ENCODE assay signal across 8 cellular contexts in the genomic region with DNA sequence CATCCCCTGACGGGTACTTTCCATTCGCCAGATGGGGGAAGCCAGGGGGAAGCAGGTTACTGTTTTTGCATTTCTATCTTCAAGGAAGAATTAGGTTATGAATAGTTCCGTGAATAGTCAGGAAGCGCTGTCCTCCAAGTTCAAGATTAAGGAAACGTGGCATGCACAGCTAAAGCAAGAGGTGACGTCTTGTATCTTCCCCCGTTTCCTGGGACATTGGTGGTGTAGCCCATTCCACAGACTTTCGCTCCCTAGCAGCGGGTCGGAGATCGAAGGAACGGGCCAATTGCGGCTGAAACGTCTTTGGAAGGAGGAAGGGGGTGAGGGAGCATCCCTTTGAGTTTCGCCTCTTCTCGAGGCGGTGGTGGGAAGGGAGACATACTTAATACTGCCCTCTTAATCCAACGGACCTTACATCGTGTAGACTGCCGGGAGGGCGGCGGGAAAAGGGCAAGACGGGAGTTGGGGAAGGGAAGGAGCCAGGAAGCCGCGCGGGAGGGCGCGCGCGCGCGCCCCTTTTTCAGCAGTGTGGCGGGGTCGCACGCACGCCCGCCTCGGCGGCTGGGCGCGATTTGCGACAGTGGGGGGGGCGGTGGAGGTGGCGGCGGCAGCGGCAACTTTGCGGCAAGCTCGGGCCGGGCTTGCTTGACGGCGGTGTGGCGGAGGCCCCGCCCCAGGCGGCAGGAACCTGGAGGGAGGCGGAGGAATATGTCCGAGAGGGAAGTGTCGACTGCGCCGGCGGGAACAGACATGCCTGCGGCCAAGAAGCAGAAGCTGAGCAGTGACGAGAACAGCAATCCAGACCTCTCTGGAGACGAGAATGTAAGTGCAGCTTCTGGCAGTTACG. TPM values are rescaled to one million over a fixed set of nuclear protein-coding genes. Genes with fewer than 3 reads are reported as not detected.
DNase-seq lines count a peak whose midpoint lies in the region; ATAC-seq, FAIRE-seq and TF ChIP-seq lines count a peak whose summit lies in the region.

A gene with protein sequence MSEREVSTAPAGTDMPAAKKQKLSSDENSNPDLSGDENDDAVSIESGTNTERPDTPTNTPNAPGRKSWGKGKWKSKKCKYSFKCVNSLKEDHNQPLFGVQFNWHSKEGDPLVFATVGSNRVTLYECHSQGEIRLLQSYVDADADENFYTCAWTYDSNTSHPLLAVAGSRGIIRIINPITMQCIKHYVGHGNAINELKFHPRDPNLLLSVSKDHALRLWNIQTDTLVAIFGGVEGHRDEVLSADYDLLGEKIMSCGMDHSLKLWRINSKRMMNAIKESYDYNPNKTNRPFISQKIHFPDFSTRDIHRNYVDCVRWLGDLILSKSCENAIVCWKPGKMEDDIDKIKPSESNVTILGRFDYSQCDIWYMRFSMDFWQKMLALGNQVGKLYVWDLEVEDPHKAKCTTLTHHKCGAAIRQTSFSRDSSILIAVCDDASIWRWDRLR (plus strand): TSS at position 232 of the 847 bp plus-strand sequence. CDS start 477 bp downstream, at position 709.

- TF ChIP-seq CTCF in endodermal cell (conservative IDR thresholded peaks at IDR 0.05), result no peak

- peak within 1 kb of the TSS; percentile 99 for H3K27ac ChIP-seq in endodermal cell (ENCODE audit: low read depth, low read length)

- H3K27me3 Mint-ChIP-seq in endodermal cell (ENCODE audit: insufficient read depth), result peaks cover 2% of the 10 kb centered on the region

- peak within 1 kb of the TSS; percentile 95 for H3K9ac ChIP-seq in endodermal cell (ENCODE audit: extremely low read depth, low read length, poor library complexity, severe bottlenecking)

- DNase-seq in COR-L47 (lab: John Stamatoyannopoulos, UW) (peak; percentile 95), HTR-8/SVneo (ENCODE audit: insufficient read length, low spot score) (peak; percentile 89), NOMO-1 treated with DMSO at 0.1 percent for 48 hours (lab: John Stamatoyannopoulos, UW; ENCODE audit: unreplicated experiment) (peak; percentile 98), endodermal cell (peak; percentile 98), mesenteric fat pad (ENCODE audit: low spot score) (peak; percentile 97)
- DNase-seq in activated CD8-positive, alpha-beta memory T cell treated with anti-CD3 and anti-CD28 coated beads for 48 hours (ENCODE audit: low read depth in 2 of 3, low spot score in 2 of 3), result peak; percentile 84 to 91 (median 86)
- DNase-seq in stimulated activated CD8-positive, alpha-beta memory T cell treated with anti-CD3 and anti-CD28 coated beads, Interleukin-15, amount 100 ng/mL, for 24 hours (ENCODE audit: low read depth), result peak; percentile 83

- ATAC-seq in GM21381 (IDR thresholded peaks at IDR 0.05; ENCODE audit: unreplicated experiment), result peak; percentile 68

- H3K27me3 ChIP-seq in endodermal cell (ENCODE audit: control insufficient read depth, insufficient read depth, low read length, poor library complexity, severe bottlenecking), result no peaks in the 10 kb centered on the region

- H3K4me3 Mint-ChIP-seq in endodermal cell, result no peak within 1 kb of the TSS

- H3K4me1 ChIP-seq in endodermal cell (ENCODE audit: control insufficient read depth, insufficient read depth, low read length), result peaks cover 3% of the 10 kb centered on the region

- peak; percentile 88 for FAIRE-seq in HTR-8/SVneo (lab: Jason Lieb, UNC)

- peaks cover 32% of the 10 kb centered on the region for H3K4me1 Mint-ChIP-seq in endodermal cell

- no peaks in the 10 kb centered on the region for H3K9me3 Mint-ChIP-seq in endodermal cell

- H3K9me3 ChIP-seq in endodermal cell (ENCODE audit: control insufficient read depth, low read length), result no peaks in the 10 kb centered on the region

- no peak within 1 kb of the TSS for H3K27ac Mint-ChIP-seq in endodermal cell

- H3K36me3 Mint-ChIP-seq in endodermal cell (ENCODE audit: low read depth), result no peaks in the 10 kb centered on the region

- H3K4me3 ChIP-seq in endodermal cell (ENCODE audit: low read length), result peak within 1 kb of the TSS; percentile 97

- no peaks in the 10 kb centered on the region for H3K36me3 ChIP-seq in endodermal cell (ENCODE audit: control insufficient read depth, insufficient read depth, low read length)

- 0 to 1% methylated on average over 20 to 63 of the region's 64 CpGs for WGBS in endodermal cell (ENCODE audit: insufficient coverage in 1 of 2, insufficient read length in 1 of 2), 2 experiments

RNA-seq across cellular contexts. Expression of the gene that starts here (rescaled TPM):
- total RNA-seq in endodermal cell (10 to 100 TPM; 29.2 to 39.2 TPM), mesenteric fat pad (13.5 TPM)
- polyA plus RNA-seq in endodermal cell (2013, experiment 1 of 2), result 37.4 TPM
- 37.5 TPM for polyA plus RNA-seq in endodermal cell (2013, experiment 2 of 2)

Comparison
In these comparisons a context has a peak if more than half of its experiments do, and no peak if none do; other contexts are left out.
1. Peak in every context shown above with its lines: DNase-seq, ATAC-seq, H3K4me3 ChIP-seq and H3K27ac ChIP-seq.